14 cellular contexts compared by ENCODE assay signal in genomic region chr1:24315391-24315790, GRCh38. TPM values are rescaled to one million over a fixed set of nuclear protein-coding genes. Genes with fewer than 3 reads are reported as not detected.
"Had no signal": no experiment of that assay in that cellular context is flagged by ENCODE, and none has a peak within 500 bp of the region (broad histone marks: within the 10 kb centered on the region; RNA-seq: fewer than 3 reads in every experiment).

No MANE protein-coding gene starts in this region.

- H3K27me3 ChIP-seq: right lobe of liver had no signal

- H3K27ac Mint-ChIP-seq: activated CD4-positive, alpha-beta T cell treated with anti-CD3 and anti-CD28 coated beads, Interleukin-2, amount 10 ng/mL, durations not matched to agents 7 days and 5 days; activated T-helper 17 cell treated with anti-CD3 and anti-CD28 coated beads, Interleukin-2, amount 50 U/mL, for 72 hours; dendritic cell treated with granulocyte-macrophage colony-stimulating factor and Interleukin-4, amounts not matched to agents 40 ng/mL and 50 ng/mL, for 4 days; effector memory CD8-positive, alpha-beta T cell; mesothelial cell of epicardium had no signal

- H3K4me3 ChIP-seq: right lobe of liver had no signal

- H3K27ac ChIP-seq: right lobe of liver had no signal

- H3K4me3 Mint-ChIP-seq: activated CD4-positive, alpha-beta T cell treated with anti-CD3 and anti-CD28 coated beads, Interleukin-2, amount 10 ng/mL, durations not matched to agents 7 days and 5 days; activated T-helper 17 cell treated with anti-CD3 and anti-CD28 coated beads, Interleukin-2, amount 50 U/mL, for 72 hours; dendritic cell treated with granulocyte-macrophage colony-stimulating factor and Interleukin-4, amounts not matched to agents 40 ng/mL and 50 ng/mL, for 4 days; effector memory CD8-positive, alpha-beta T cell; mesothelial cell of epicardium had no signal

- H3K36me3 ChIP-seq: right lobe of liver had no signal

- ATAC-seq: activated T-helper 17 cell treated with anti-CD3 and anti-CD28 coated beads, Interleukin-2, amount 50 U/mL, for 72 hours; effector memory CD8-positive, alpha-beta T cell; right lobe of liver had no signal

- H3K9me3 ChIP-seq: right lobe of liver had no signal

- H3K36me3 Mint-ChIP-seq: mesothelial cell of epicardium had no signal

- H3K9me3 Mint-ChIP-seq: activated CD4-positive, alpha-beta T cell treated with anti-CD3 and anti-CD28 coated beads, Interleukin-2, amount 10 ng/mL, durations not matched to agents 7 days and 5 days; activated T-helper 17 cell treated with anti-CD3 and anti-CD28 coated beads, Interleukin-2, amount 50 U/mL, for 72 hours; dendritic cell treated with granulocyte-macrophage colony-stimulating factor and Interleukin-4, amounts not matched to agents 40 ng/mL and 50 ng/mL, for 4 days; effector memory CD8-positive, alpha-beta T cell; mesothelial cell of epicardium had no signal

- DNase-seq: activated CD4-positive, alpha-beta T cell treated with anti-CD3 and anti-CD28 coated beads, Interleukin-2, amount 10 ng/mL, durations not matched to agents 7 days and 5 days; activated CD4-positive, CD25-positive, alpha-beta regulatory T cell; activated naive CD4-positive, alpha-beta T cell treated with Interleukin-2 at 50 U/mL for 16 hours; activated T-cell treated with anti-CD3 and anti-CD28 coated beads for 4 hours; anterior cingulate cortex; effector memory CD8-positive, alpha-beta T cell; right lobe of liver had no signal

RNA-seq across cellular contexts. Expression of gene GRHL3, which starts 3.8 kb away (rescaled TPM):
- total RNA-seq: activated CD4-positive, alpha-beta T cell treated with anti-CD3 and anti-CD28 coated beads, Interleukin-2, amount 10 ng/mL, durations not matched to agents 7 days and 5 days; activated CD8-positive, alpha-beta memory T cell treated with anti-CD3 and anti-CD28 coated beads for 36 hours; activated T-helper 17 cell treated with anti-CD3 and anti-CD28 coated beads, Interleukin-2, amount 50 U/mL, for 72 hours; osteocyte; pulmonary artery endothelial cell had no signal
- polyA plus RNA-seq: neural cell had no signal
